10 cellular contexts compared by ENCODE assay signal in genomic region chr3:51966016-51966415, GRCh38. TPM values are rescaled to one million over a fixed set of nuclear protein-coding genes. Genes with fewer than 3 reads are reported as not detected.
DNase-seq lines count a peak whose midpoint lies in the region; ATAC-seq and TF ChIP-seq lines count a peak whose summit lies in the region.
"Had no signal": no experiment of that assay in that cellular context is flagged by ENCODE, and none has a peak within 500 bp of the region (broad histone marks: within the 10 kb centered on the region; RNA-seq: fewer than 3 reads in every experiment).

No MANE protein-coding gene starts in this region.

- no peaks in the 10 kb centered on the region for H3K36me3 Mint-ChIP-seq in activated CD4-positive, alpha-beta T cell treated with anti-CD3 and anti-CD28 coated beads, Interleukin-2, amount 10 ng/mL, durations not matched to agents 7 days and 5 days (ENCODE audit: low read depth)

- H3K27me3 Mint-ChIP-seq in activated CD4-positive, alpha-beta T cell treated with anti-CD3 and anti-CD28 coated beads, Interleukin-2, amount 10 ng/mL, durations not matched to agents 7 days and 5 days: peaks cover 5% of the 10 kb centered on the region

- no peak for TF ChIP-seq POLR2A in stomach (IDR thresholded peaks at IDR 0.05)

- 65 to 89% (median 83%) methylated on average over 1 to 2 of the region's 2 CpGs for WGBS in stomach, 5 donors

- no peak for TF ChIP-seq EP300 in stomach (IDR thresholded peaks at IDR 0.05)

- peak overlapping the region; percentile 80 for H3K4me3 Mint-ChIP-seq in activated CD4-positive, alpha-beta T cell treated with anti-CD3 and anti-CD28 coated beads, Interleukin-2, amount 10 ng/mL, durations not matched to agents 7 days and 5 days

- peaks cover 25 to 85% (median 62%) of the 10 kb centered on the region in 4 donors for H3K4me1 ChIP-seq in stomach

- no peaks in the 10 kb centered on the region for H3K9me3 ChIP-seq in stomach

- peaks cover 0 to 5% (median 0%) of the 10 kb centered on the region in 3 donors for H3K27me3 ChIP-seq in stomach

- H3K4me1 Mint-ChIP-seq in activated CD4-positive, alpha-beta T cell treated with anti-CD3 and anti-CD28 coated beads, Interleukin-2, amount 10 ng/mL, durations not matched to agents 7 days and 5 days: peaks cover 16% of the 10 kb centered on the region

- no peak for DNase-seq in activated CD4-positive, alpha-beta T cell treated with anti-CD3 and anti-CD28 coated beads, Interleukin-2, amount 10 ng/mL, durations not matched to agents 7 days and 5 days
- DNase-seq in activated CD4-positive, alpha-beta T cell treated with anti-CD3 and anti-CD28 coated beads, Interleukin-2, amount 50 U/mL, for 4 hours: no peak
- DNase-seq in medulla oblongata (ENCODE audit: extremely low spot score) (peak; percentile 86), stomach (no peak), AG20443 (ENCODE audit: low spot score) (no peak), NCI-H2171 treated with DMSO at 0.1 percent for 48 hours (lab: John Stamatoyannopoulos, UW) (no peak)
- DNase-seq: NCI-H2171 had no signal

- TF ChIP-seq CTCF in stomach (IDR thresholded peaks at IDR 0.05): no peak

- no peak for ATAC-seq in HG02981 (IDR thresholded peaks at IDR 0.05; ENCODE audit: unreplicated experiment)

- H3K9me3 Mint-ChIP-seq in activated CD4-positive, alpha-beta T cell treated with anti-CD3 and anti-CD28 coated beads, Interleukin-2, amount 10 ng/mL, durations not matched to agents 7 days and 5 days: no peaks in the 10 kb centered on the region

- POLR2A ChIA-PET in activated CD4-positive, alpha-beta T cell treated with anti-CD3 and anti-CD28 coated beads, Interleukin-2, amount 10 ng/mL, durations not matched to agents 7 days and 5 days (lab: Charles Lee): no interaction called here

- peak overlapping the region; percentile 57 for H3K27ac Mint-ChIP-seq in activated CD4-positive, alpha-beta T cell treated with anti-CD3 and anti-CD28 coated beads, Interleukin-2, amount 10 ng/mL, durations not matched to agents 7 days and 5 days

- H3K36me3 ChIP-seq in stomach: peaks cover 0 to 3% (median under 1%) of the 10 kb centered on the region in 4 donors

- H3K4me3 ChIP-seq in stomach: peak overlapping the region; percentile 73 to 92 (median 76)

- CTCF ChIA-PET in activated CD4-positive, alpha-beta T cell treated with anti-CD3 and anti-CD28 coated beads, Interleukin-2, amount 10 ng/mL, durations not matched to agents 7 days and 5 days (lab: Charles Lee): interaction anchor here (0.6 to 1.4 kb wide), 4 partner anchors 8 to 490 kb away, joined by 3 to 5 read pairs (median 4); partner anchors contain the start of genes ABHD14B and RRP9

- H3K27ac ChIP-seq in angular gyrus (ENCODE audit: low read depth, low read length) (peak overlapping the region; percentile 97), stomach (peak overlapping the region in 3 of 5 donors; percentile 77 to 95 (median 88))

- intact Hi-C loops in stomach (cut with DNase I; ENCODE audit: low total_unique reads): no loop called here

RNA-seq across cellular contexts. Expression of gene PCBP4, which starts 1.2 kb away (rescaled TPM):
- 10 to 100 TPM; 21.4 to 27.2 TPM for total RNA-seq in activated CD4-positive, alpha-beta T cell treated with anti-CD3 and anti-CD28 coated beads, Interleukin-2, amount 10 ng/mL, durations not matched to agents 7 days and 5 days
- 100 to 1,000 TPM in 1 of 5 donors, 10 to 100 TPM in 4; 12.5 to 122 (median 25.1) TPM for total RNA-seq in stomach
- 10 to 100 TPM; 26.5 to 54.9 (median 33.5) TPM for polyA plus RNA-seq in stomach

RNA-seq across cellular contexts. Expression of gene ABHD14B, which starts 7.8 kb away (rescaled TPM):
- 10 to 100 TPM; 47.8 to 51.4 TPM for total RNA-seq in activated CD4-positive, alpha-beta T cell treated with anti-CD3 and anti-CD28 coated beads, Interleukin-2, amount 10 ng/mL, durations not matched to agents 7 days and 5 days
- 10 to 100 TPM in 4 of 5 donors, 1 to 10 TPM in 1; 2.9 to 67.4 (median 28.4) TPM for total RNA-seq in stomach
- polyA plus RNA-seq in stomach: 10 to 100 TPM; 48.1 to 82.9 (median 57.3) TPM

RNA-seq across cellular contexts. Expression of gene ABHD14A, which starts 8.8 kb away (rescaled TPM):
- 10 to 100 TPM; 11.5 to 16.7 TPM for total RNA-seq in activated CD4-positive, alpha-beta T cell treated with anti-CD3 and anti-CD28 coated beads, Interleukin-2, amount 10 ng/mL, durations not matched to agents 7 days and 5 days
- 10 to 100 TPM in 2 of 5 donors, 1 to 10 TPM in 1, not detected in 2; 7.0 to 17.0 (median 14.5) TPM for total RNA-seq in stomach
- polyA plus RNA-seq in stomach: 10 to 100 TPM; 12.2 to 20.8 (median 16.3) TPM

RNA-seq across cellular contexts. Expression of gene GPR62, which starts 10.8 kb away (rescaled TPM):
- not detected for total RNA-seq in activated CD4-positive, alpha-beta T cell treated with anti-CD3 and anti-CD28 coated beads, Interleukin-2, amount 10 ng/mL, durations not matched to agents 7 days and 5 days
- total RNA-seq in stomach: not detected
- polyA plus RNA-seq in stomach: under 1 TPM in 1 of 3 donors, not detected in 2; 0.25 TPM
- total RNA-seq: kidney epithelial cell had no signal

RNA-seq across cellular contexts. Expression of gene ACY1, which starts 17.3 kb away (rescaled TPM):
- 10 to 100 TPM; 16.5 to 19.4 TPM for total RNA-seq in activated CD4-positive, alpha-beta T cell treated with anti-CD3 and anti-CD28 coated beads, Interleukin-2, amount 10 ng/mL, durations not matched to agents 7 days and 5 days
- total RNA-seq in stomach: 10 to 100 TPM in 3 of 5 donors, 1 to 10 TPM in 1, not detected in 1; 8.0 to 42.6 (median 31.5) TPM
- polyA plus RNA-seq in stomach: 10 to 100 TPM; 32.9 to 60.6 (median 41.9) TPM
